Comparison of ENCODE assay signal across 8 cellular contexts in the genomic region with DNA sequence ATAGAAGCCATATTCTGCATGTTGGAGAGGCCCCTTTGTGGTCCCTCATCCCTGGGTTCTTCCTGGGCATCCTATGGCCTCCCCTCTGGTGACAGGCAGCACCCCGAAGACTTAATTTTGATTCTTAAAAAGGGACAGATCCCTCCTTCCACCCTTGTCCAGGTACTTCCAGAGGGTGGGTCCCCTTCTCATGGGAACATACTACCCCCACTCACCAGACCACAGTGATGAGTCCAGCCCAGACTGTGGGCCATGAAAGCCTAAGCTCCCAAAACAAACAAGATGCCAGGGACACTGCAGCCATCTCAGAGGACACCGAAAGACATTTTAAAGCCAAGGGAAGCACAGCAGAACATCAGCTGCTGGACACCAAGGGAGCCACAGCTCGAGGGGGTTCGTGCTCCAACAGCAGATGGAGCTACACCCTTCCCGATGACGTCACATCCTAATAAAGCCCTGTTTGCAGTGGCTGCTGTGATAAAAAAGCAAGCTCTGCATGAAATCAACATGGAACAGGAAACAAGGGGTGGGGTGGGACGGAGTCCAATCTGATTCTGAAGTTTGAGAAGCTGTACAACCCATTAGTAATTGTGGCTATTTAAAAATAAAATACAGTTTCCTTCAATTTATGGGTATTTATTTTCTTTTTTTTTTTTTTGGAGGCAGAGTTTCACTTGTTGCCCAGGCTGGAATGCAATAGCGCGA. TPM values are rescaled to one million over a fixed set of nuclear protein-coding genes. Genes with fewer than 3 reads are reported as not detected.
DNase-seq lines count a peak whose midpoint lies in the region; ATAC-seq and TF ChIP-seq lines count a peak whose summit lies in the region.

No MANE protein-coding gene starts in this region.

- H3K4me3 ChIP-seq in BJ (ENCODE audit: low read depth, low read length) = no peak overlapping the region; the same call in 1 of the 2 replicates
- peak overlapping the region; percentile 26 for H3K4me3 ChIP-seq in HFF-Myc (replicated peaks; ENCODE audit: low read depth, low read length)
- H3K4me3 ChIP-seq in SU-DHL-6 (ENCODE audit: insufficient read depth, low read length, poor library complexity, severe bottlenecking) = no peak overlapping the region
- no peak overlapping the region for H3K4me3 ChIP-seq in right lobe of liver
- H3K4me3 ChIP-seq in testis = no peak overlapping the region

- H3K9me2 ChIP-seq in SU-DHL-6 (replicated peaks; ENCODE audit: insufficient read depth, low read length) = no peaks in the 10 kb centered on the region

- CTCF ChIA-PET in BJ (lab: Yijun Ruan, JAX) = interaction anchor here (1.1 kb wide), 1 partner anchor 15 kb away, joined by 3 read pairs; no protein-coding TSS in a partner anchor

- H3F3A ChIP-seq in SU-DHL-6 (ENCODE audit: insufficient read depth) = peaks cover 17% of the 10 kb centered on the region

- H3K9ac ChIP-seq in SU-DHL-6 (ENCODE audit: low read length) = no peak overlapping the region

- TF ChIP-seq POLR2A in right lobe of liver (IDR thresholded peaks at IDR 0.05) = no peak
- TF ChIP-seq POLR2A in testis (IDR thresholded peaks at IDR 0.05) = no peak

- no peaks in the 10 kb centered on the region for H3K27me3 ChIP-seq in BJ (ENCODE audit: control insufficient read depth, insufficient read depth, low read length)
- H3K27me3 ChIP-seq in SU-DHL-6 (ENCODE audit: low read length) = no peaks in the 10 kb centered on the region
- H3K27me3 ChIP-seq in right lobe of liver = no peaks in the 10 kb centered on the region
- H3K27me3 ChIP-seq in testis = no peaks in the 10 kb centered on the region

- H2AFZ ChIP-seq in SU-DHL-6 (ENCODE audit: low read depth, low read length, severe bottlenecking) = no peak overlapping the region

- H3K27ac ChIP-seq in SU-DHL-6 (ENCODE audit: low read depth, low read length) (0 out of 2 replicates have a peak overlapping the region, but pooled peaks have one; percentile 18), right lobe of liver (peak overlapping the region in 2 of 3 donors; percentile 53 to 59), testis (peak overlapping the region in 1 of 2 donors; percentile 55)

- DNase-seq in BJ (ENCODE audit: low read depth) (peak; percentile 89), HFF-Myc (ENCODE audit: extremely low read depth, low read depth) (peak; percentile 90), dermis microvascular lymphatic vessel endothelial cell (ENCODE audit: low read depth in 2 of 2) (peak; percentile 97), right lobe of liver (peak; percentile 42 to 67 (median 60)), testis (peak; percentile 81)

- H3K9me3 ChIP-seq in SU-DHL-6 (ENCODE audit: insufficient read depth, low read length) (no peaks in the 10 kb centered on the region), right lobe of liver (no peaks in the 10 kb centered on the region), testis (no peaks in the 10 kb centered on the region)

- ATAC-seq in right lobe of liver (peak; percentile 74 to 87 (median 84)), HG02981 (IDR thresholded peaks at IDR 0.05; ENCODE audit: unreplicated experiment) (no peak), GM18873 (IDR thresholded peaks at IDR 0.05; ENCODE audit: low FRiP score, unreplicated experiment) (no peak)

- H3K4me2 ChIP-seq in SU-DHL-6 (ENCODE audit: low read depth, low read length, poor library complexity, severe bottlenecking) = no peak overlapping the region

- peaks cover 1% of the 10 kb centered on the region; the same call in 1 of the 2 replicates for H3K36me3 ChIP-seq in BJ (ENCODE audit: control insufficient read depth, insufficient read depth, low read length)
- H3K36me3 ChIP-seq in SU-DHL-6 (ENCODE audit: low read length) = no peaks in the 10 kb centered on the region
- no peaks in the 10 kb centered on the region for H3K36me3 ChIP-seq in right lobe of liver
- H3K36me3 ChIP-seq in testis (ENCODE audit: low read depth, missing control alignments) = no peaks in the 10 kb centered on the region

- 42% methylated on average over 9 of the region's 9 CpGs for WGBS in right lobe of liver (ENCODE audit: insufficient coverage, low coverage, low lambda C conversion rate, missing lambda C conversion rate)
- 39 to 58% methylated on average over 9 of the region's 9 CpGs for WGBS in testis, 2 donors

- peaks cover 100% of the 10 kb centered on the region for H3K79me2 ChIP-seq in SU-DHL-6 (ENCODE audit: insufficient read depth, low read length)

- TF ChIP-seq CTCF in BJ (IDR thresholded peaks at IDR 0.05; ENCODE audit: insufficient read depth, low read depth, low read length) (peak; percentile 66), HFF-Myc (IDR thresholded peaks at IDR 0.05; ENCODE audit: low read depth, low read length, missing control alignments) (peak; percentile 54), SU-DHL-6 (IDR thresholded peaks at IDR 0.05; ENCODE audit: insufficient read depth, low read length, poor library complexity, severe bottlenecking) (no peak), right lobe of liver (IDR thresholded peaks at IDR 0.05) (peak in 3 of 4 donors; percentile 19 to 30 (median 23)), testis (IDR thresholded peaks at IDR 0.05) (no peak)

- POLR2A ChIA-PET in BJ (lab: Charles Lee) = no interaction called here

- intact Hi-C loops in right lobe of liver (cut with DNase I) (no loop called here), testis (cut with DNase I; ENCODE audit: low total_unique reads) (no loop called here)

- H3K4me1 ChIP-seq in right lobe of liver (peaks cover 0 to 47% (median 9%) of the 10 kb centered on the region in 4 donors), testis (peaks cover 41% of the 10 kb centered on the region)

- peaks cover 23% of the 10 kb centered on the region for H4K20me1 ChIP-seq in SU-DHL-6 (ENCODE audit: low read depth, low read length)

RNA-seq across cellular contexts. Expression of a gene that starts 32.4 kb away (rescaled TPM):
- polyA plus RNA-seq in BJ (2011; rRNA removed) = 487 and 566 TPM in 2 replicates
- 455 and 593 TPM in 2 replicates for polyA minus RNA-seq in BJ (2011; rRNA and poly(A)+ RNA removed)
- total RNA-seq in dermis microvascular lymphatic vessel endothelial cell = 72.4 and 119 TPM in 2 replicates
- total RNA-seq in right lobe of liver = 100 to 1,000 TPM in 4 of 6 experiments, 10 to 100 TPM in 2; 85.9 to 147 (median 104) TPM
- total RNA-seq in testis = 100 to 1,000 TPM; 223 to 240 TPM
- polyA plus RNA-seq in testis (ENCODE audit: insufficient read depth, low read depth, low replicate concordance) = 256 TPM

RNA-seq across cellular contexts. Expression of a gene that starts 56.5 kb away (rescaled TPM):
- 0.31 and 0.45 TPM in 2 replicates for polyA plus RNA-seq in BJ (2011; rRNA removed)
- polyA minus RNA-seq in BJ (2011; rRNA and poly(A)+ RNA removed) = 0.47 TPM in 1 of 2 replicates, not detected in the other
- total RNA-seq in dermis microvascular lymphatic vessel endothelial cell = under 0.01 and 0.13 TPM in 2 replicates
- 1 to 10 TPM in 1 of 6 experiments, under 1 TPM in 3, not detected in 2; 0.44 to 1.4 (median 0.58) TPM for total RNA-seq in right lobe of liver
- 1 to 10 TPM; 1.2 to 2.1 TPM for total RNA-seq in testis
- polyA plus RNA-seq in testis (ENCODE audit: insufficient read depth, low read depth, low replicate concordance) = 0.96 TPM

Comparison
In these comparisons a context has a peak if more than half of its experiments do, and no peak if none do; other contexts are left out.
1. CTCF ChIP-seq: peak in BJ (single experiment), HFF-Myc (single experiment) and right lobe of liver (3 of 4); none in SU-DHL-6 (single experiment) and testis (0 of 3).
2. ATAC-seq: peak in right lobe of liver (4 of 4); none in HG02981 (single experiment) and GM18873 (single experiment).
3. Peak in every context shown above with its lines, with median percentiles within 50 percentile points of each other: DNase-seq.